8 cellular contexts compared by ENCODE assay signal in genomic region chr7:83161851-83162401, GRCh38.
A peak's percentile ranks its signal among the peaks of the same experiment; 100 is the strongest.
DNase-seq lines count a peak whose midpoint lies in the region; ATAC-seq lines count a peak whose summit lies in the region.

No MANE protein-coding gene starts in this region.

- H3K27me3 ChIP-seq in effector memory CD4-positive, alpha-beta T cell (replicated peaks; ENCODE audit: control insufficient read depth, insufficient read depth, low read length, poor library complexity, severe bottlenecking) = no peaks in the 10 kb centered on the region
- H3K27me3 ChIP-seq in neuron (ENCODE audit: insufficient read depth, low read length) = no peaks in the 10 kb centered on the region

- H3K36me3 ChIP-seq in effector memory CD4-positive, alpha-beta T cell (ENCODE audit: control insufficient read depth, insufficient read depth, low read length) = no peaks in the 10 kb centered on the region
- no peaks in the 10 kb centered on the region for H3K36me3 ChIP-seq in neuron (ENCODE audit: insufficient read depth, low read length)

- H3K4me3 Mint-ChIP-seq in effector memory CD8-positive, alpha-beta T cell = no peak overlapping the region

- no peaks in the 10 kb centered on the region for H3K9me3 ChIP-seq in effector memory CD4-positive, alpha-beta T cell (ENCODE audit: control insufficient read depth, low read length)
- H3K9me3 ChIP-seq in neuron (ENCODE audit: low read length) = no peaks in the 10 kb centered on the region

- ATAC-seq in effector memory CD8-positive, alpha-beta T cell (replicated peaks) = no peak
- ATAC-seq in GM18511 (IDR thresholded peaks at IDR 0.05; ENCODE audit: unreplicated experiment) = no peak

- H3K27ac Mint-ChIP-seq in effector memory CD8-positive, alpha-beta T cell = no peak overlapping the region

- H3K36me3 Mint-ChIP-seq in effector memory CD8-positive, alpha-beta T cell (ENCODE audit: insufficient read depth) = no peaks in the 10 kb centered on the region

- H3K9me3 Mint-ChIP-seq in effector memory CD8-positive, alpha-beta T cell = no peaks in the 10 kb centered on the region

- H3K4me1 Mint-ChIP-seq in effector memory CD8-positive, alpha-beta T cell (ENCODE audit: low read depth in 2 of 2) = no peaks in the 10 kb centered on the region

- H3K27me3 Mint-ChIP-seq in effector memory CD8-positive, alpha-beta T cell = peaks cover 0 to 6% of the 10 kb centered on the region in 2 donors

- peak overlapping the region; percentile 86 for H2AFZ ChIP-seq in neuron (ENCODE audit: low read depth, low read length)

- DNase-seq in NCI-H524 (lab: John Stamatoyannopoulos, UW) (peak; percentile 36 to 62), NCI-H524 treated with DMSO at 0.1 percent for 48 hours (lab: John Stamatoyannopoulos, UW) (no peak), NCI-H2227 treated with DMSO at 0.1 percent for 48 hours (lab: John Stamatoyannopoulos, UW) (peak; percentile 63), AG20443 (ENCODE audit: low spot score) (no peak)
- DNase-seq in effector memory CD4-positive, alpha-beta T cell = no peak
- no peak for DNase-seq in effector memory CD8-positive, alpha-beta T cell

- H3K4me1 ChIP-seq in effector memory CD4-positive, alpha-beta T cell (ENCODE audit: control insufficient read depth, insufficient read depth, low read length, poor library complexity, severe bottlenecking) = no peaks in the 10 kb centered on the region
- H3K4me1 ChIP-seq in neuron (ENCODE audit: insufficient read depth, low read length) = peaks cover 28% of the 10 kb centered on the region

- H3K4me3 ChIP-seq in effector memory CD4-positive, alpha-beta T cell (ENCODE audit: insufficient read depth, low read depth, low read length, poor library complexity, severe bottlenecking) = peak overlapping the region; percentile 25
- peak overlapping the region; percentile 98 for H3K4me3 ChIP-seq in neuron (ENCODE audit: low read length)

- H3K27ac ChIP-seq in effector memory CD4-positive, alpha-beta T cell (ENCODE audit: insufficient read depth, low read length, poor library complexity, severe bottlenecking) = no peak overlapping the region

Comparison
In these comparisons a context has a peak if more than half of its experiments do, and no peak if none do; other contexts are left out.
1. DNase-seq: peak in NCI-H524 (2 of 2) and NCI-H2227 treated with DMSO at 0.1 percent for 48 hours (single experiment); none in NCI-H524 treated with DMSO at 0.1 percent for 48 hours (single experiment), effector memory CD4-positive, alpha-beta T cell (0 of 3), effector memory CD8-positive, alpha-beta T cell (0 of 3) and AG20443 (single experiment).